2 cellular contexts compared by ENCODE assay signal in genomic region chr3:50474717-50475116, GRCh38.
TF ChIP-seq lines count a peak whose summit lies in the region.

No MANE protein-coding gene starts in this region.

TF ChIP-seq in liver, 16 proteins besides CTCF, POLR2A, EP300 and RAD21:
- TF ChIP-seq JUND (IDR thresholded peaks at IDR 0.05): no peak
- TF ChIP-seq SP1 (IDR thresholded peaks at IDR 0.05): peak; percentile 30
- peak; percentile 29 for TF ChIP-seq NR2F2 (IDR thresholded peaks at IDR 0.05)
- TF ChIP-seq RXRA (IDR thresholded peaks at IDR 0.05): peak; percentile 52 to 79

TF ChIP-seq in HepG2, 621 proteins besides CTCF, POLR2A, EP300 and RAD21:
- TF ChIP-seq NONO (IDR thresholded peaks at IDR 0.05) (no peak), NONO (CRISPR knock-in tag; conservative IDR thresholded peaks at IDR 0.05) (no peak), POGK (CRISPR knock-in tag; conservative IDR thresholded peaks at IDR 0.05) (no peak), PAF1 (CRISPR knock-in tag; IDR thresholded peaks at IDR 0.05) (no peak), SKI (IDR thresholded peaks at IDR 0.05; ENCODE audit: partially characterized antibody) (no peak), ZEB1 (IDR thresholded peaks at IDR 0.05; ENCODE audit: insufficient replicate concordance, low read depth) (no peak)
